1 cellular context compared by ENCODE assay signal in genomic region chr15:78907577-78907976, GRCh38.
TF ChIP-seq lines count a peak whose summit lies in the region.

No MANE protein-coding gene starts in this region.

TF ChIP-seq in K562, 482 proteins besides CTCF, POLR2A, EP300 and RAD21 (continued from another document):
- TF ChIP-seq CREB5 (CRISPR knock-in tag; IDR thresholded peaks at IDR 0.05) (no peak), NFRKB (IDR thresholded peaks at IDR 0.05; ENCODE audit: low read depth) (no peak), POLR2B (IDR thresholded peaks at IDR 0.05; ENCODE audit: low read depth, partially characterized antibody) (peak; percentile 38), ZNF407 (IDR thresholded peaks at IDR 0.05; ENCODE audit: low read depth) (no peak), SIRT6 (IDR thresholded peaks at IDR 0.05; ENCODE audit: low read depth, low read length) (no peak), ZBTB7A (IDR thresholded peaks at IDR 0.05; ENCODE audit: borderline replicate concordance, control insufficient read depth, low read depth, low read length) (peak; percentile 59; the same call in 1 of the 2 replicates), MCM7 (IDR thresholded peaks at IDR 0.05) (no peak), ZNF778 (CRISPR knock-in tag; IDR thresholded peaks at IDR 0.05) (no peak), EHMT2 (IDR thresholded peaks at IDR 0.05) (no peak), SMARCA4 (IDR thresholded peaks at IDR 0.05) (no peak), TCF7L2 (IDR thresholded peaks at IDR 0.05; ENCODE audit: low read depth, low read length) (no peak), CTBP1 (IDR thresholded peaks at IDR 0.05; ENCODE audit: borderline replicate concordance) (no peak), SUPT5H (IDR thresholded peaks at IDR 0.05) (peak; percentile 35; the same call in 1 of the 2 replicates), KLF6 (CRISPR knock-in tag; IDR thresholded peaks at IDR 0.05; ENCODE audit: borderline replicate concordance) (no peak), FOXP4 (CRISPR knock-in tag; IDR thresholded peaks at IDR 0.05; ENCODE audit: borderline replicate concordance) (no peak), YY1 (IDR thresholded peaks at IDR 0.05; ENCODE audit: borderline replicate concordance in 1 of 3, control insufficient read depth in 1 of 3, extremely low read depth in 1 of 3, insufficient read depth in 3 of 3, insufficient read length in 1 of 3, insufficient replicate concordance in 2 of 3, low read depth in 1 of 3, low read length in 2 of 3) (no peak)
